9 cellular contexts compared by ENCODE assay signal in the genomic region with DNA sequence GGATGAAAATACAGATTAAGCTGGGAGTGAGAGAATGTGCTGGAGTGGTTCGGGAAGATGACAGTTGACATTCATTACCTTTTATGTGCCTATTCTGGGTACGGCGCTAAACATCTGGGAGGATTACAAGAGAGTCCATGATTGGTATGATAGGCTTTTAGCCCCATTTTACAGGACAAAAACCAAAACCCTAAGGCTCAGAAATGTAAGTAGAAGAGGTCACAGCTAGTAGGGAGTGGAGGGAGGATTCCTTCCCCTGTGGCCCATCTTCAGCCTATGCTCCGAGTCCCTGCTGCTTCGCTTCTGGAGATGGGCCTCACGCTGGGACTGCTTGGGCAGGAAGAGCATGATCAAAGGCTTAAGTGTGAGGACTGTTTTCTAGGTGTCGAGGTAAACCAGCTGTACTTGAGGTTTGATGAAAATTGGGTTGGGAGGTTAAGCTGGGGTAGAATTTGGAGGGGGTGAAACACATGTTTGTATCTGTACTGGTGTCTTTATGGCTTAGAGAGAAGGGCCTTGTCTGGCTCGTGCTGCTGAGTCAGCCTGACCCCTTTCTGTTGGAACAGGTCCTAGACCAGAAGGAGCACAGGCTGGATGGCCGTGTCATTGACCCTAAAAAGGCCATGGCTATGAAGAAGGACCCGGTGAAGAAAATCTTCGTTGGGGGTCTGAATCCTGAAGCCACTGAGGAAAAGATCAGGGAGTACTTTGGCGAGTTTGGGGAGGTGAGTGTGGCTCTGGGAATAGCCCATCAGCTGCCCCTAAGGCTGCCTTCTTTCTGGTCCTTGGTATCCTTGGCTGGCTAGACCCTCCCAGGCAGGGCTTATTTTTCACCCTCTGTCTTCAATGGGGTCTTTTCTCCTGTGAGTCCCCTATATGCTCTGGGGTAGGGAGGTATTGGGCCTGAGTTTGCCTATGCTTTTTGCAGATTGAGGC. TPM values are rescaled to one million over a fixed set of nuclear protein-coding genes. Genes with fewer than 3 reads are reported as not detected.
A peak's percentile ranks its signal among the peaks of the same experiment; 100 is the strongest.
DNase-seq lines count a peak whose midpoint lies in the region; ATAC-seq and TF ChIP-seq lines count a peak whose summit lies in the region.
"Had no signal": no experiment of that assay in that cellular context is flagged by ENCODE, and none has a peak within 500 bp of the region (broad histone marks: within the 10 kb centered on the region; RNA-seq: fewer than 3 reads in every experiment).

No MANE protein-coding gene starts in this region.

- DNase-seq in CD4-positive, CD25-positive, alpha-beta regulatory T cell = peak in 2 of 3 donors; percentile 21 to 59
- peak; percentile 19 for DNase-seq in NAMALWA (ENCODE audit: low spot score)
- no peak for DNase-seq in effector memory CD4-positive, alpha-beta T cell
- no peak for DNase-seq in GM10266 (ENCODE audit: extremely low spot score)
- no peak for DNase-seq in NCI-H526 treated with DMSO at 0.1 percent for 48 hours (lab: John Stamatoyannopoulos, UW)
- DNase-seq: activated gamma-delta T cell treated with Interleukin-2 at 50 U/mL for 16 hours had no signal

- no peaks in the 10 kb centered on the region for H3K9me3 ChIP-seq in CD4-positive, CD25-positive, alpha-beta regulatory T cell (ENCODE audit: control insufficient read depth in 2 of 2, low read length in 2 of 2)
- no peaks in the 10 kb centered on the region for H3K9me3 ChIP-seq in effector memory CD4-positive, alpha-beta T cell (ENCODE audit: control insufficient read depth, low read length)

- peak overlapping the region; percentile 87 to 92 (median 90) for H3K4me3 Mint-ChIP-seq in CD4-positive, CD25-positive, alpha-beta regulatory T cell
- H3K4me3 Mint-ChIP-seq in nephron = peak overlapping the region; percentile 82 to 89 (median 83)

- peak overlapping the region; percentile 63 to 92 (median 88) for H3K27ac Mint-ChIP-seq in CD4-positive, CD25-positive, alpha-beta regulatory T cell
- peak overlapping the region; percentile 57 to 71 (median 59) for H3K27ac Mint-ChIP-seq in nephron

- TF ChIP-seq CTCF in nephron (IDR thresholded peaks at IDR 0.05; ENCODE audit: unreplicated experiment in 3 of 3) (no peak), GM10266 (IDR thresholded peaks at IDR 0.05; ENCODE audit: control insufficient read depth, insufficient read depth, low read depth, missing control alignments) (no peak)

- H3K27me3 ChIP-seq in CD4-positive, CD25-positive, alpha-beta regulatory T cell (ENCODE audit: control insufficient read depth, insufficient read depth, low read length) = no peaks in the 10 kb centered on the region
- H3K27me3 ChIP-seq in effector memory CD4-positive, alpha-beta T cell (replicated peaks; ENCODE audit: control insufficient read depth, insufficient read depth, low read length, poor library complexity, severe bottlenecking) = no peaks in the 10 kb centered on the region

- H3K9me3 Mint-ChIP-seq in CD4-positive, CD25-positive, alpha-beta regulatory T cell = peaks cover 0 to 2% (median 0%) of the 10 kb centered on the region in 7 donors
- no peaks in the 10 kb centered on the region for H3K9me3 Mint-ChIP-seq in nephron

- peaks cover 51% of the 10 kb centered on the region for H3K36me3 ChIP-seq in CD4-positive, CD25-positive, alpha-beta regulatory T cell (ENCODE audit: control insufficient read depth, insufficient read depth, low read length)
- peaks cover 49% of the 10 kb centered on the region for H3K36me3 ChIP-seq in effector memory CD4-positive, alpha-beta T cell (ENCODE audit: control insufficient read depth, insufficient read depth, low read length)

- H3K36me3 Mint-ChIP-seq in CD4-positive, CD25-positive, alpha-beta regulatory T cell = peaks cover 38% of the 10 kb centered on the region
- peaks cover 64% of the 10 kb centered on the region for H3K36me3 Mint-ChIP-seq in nephron (ENCODE audit: low read depth)

- ATAC-seq in CD4-positive, CD25-positive, alpha-beta regulatory T cell (ENCODE audit: low read depth in 2 of 2) = no peak
- ATAC-seq in HG02610 (IDR thresholded peaks at IDR 0.05; ENCODE audit: unreplicated experiment) = no peak
- no peak for ATAC-seq in GM18907 (IDR thresholded peaks at IDR 0.05; ENCODE audit: unreplicated experiment)

- peak overlapping the region; percentile 93 for H3K4me3 ChIP-seq in CD4-positive, CD25-positive, alpha-beta regulatory T cell (ENCODE audit: low read depth, low read length)
- peak overlapping the region; percentile 76 for H3K4me3 ChIP-seq in effector memory CD4-positive, alpha-beta T cell (ENCODE audit: insufficient read depth, low read depth, low read length, poor library complexity, severe bottlenecking)

- H3K4me1 ChIP-seq in CD4-positive, CD25-positive, alpha-beta regulatory T cell (ENCODE audit: control insufficient read depth, insufficient read depth, low read length, poor library complexity, severe bottlenecking) = peaks cover 34% of the 10 kb centered on the region
- H3K4me1 ChIP-seq in effector memory CD4-positive, alpha-beta T cell (ENCODE audit: control insufficient read depth, insufficient read depth, low read length, poor library complexity, severe bottlenecking) = peaks cover 19% of the 10 kb centered on the region

- H3K27ac ChIP-seq in CD4-positive, CD25-positive, alpha-beta regulatory T cell (ENCODE audit: insufficient read depth, low read length, poor library complexity, severe bottlenecking) = peak overlapping the region; percentile 76
- peak overlapping the region; percentile 80 for H3K27ac ChIP-seq in effector memory CD4-positive, alpha-beta T cell (ENCODE audit: insufficient read depth, low read length, poor library complexity, severe bottlenecking)

- H3K27me3 Mint-ChIP-seq in CD4-positive, CD25-positive, alpha-beta regulatory T cell = no peaks in the 10 kb centered on the region
- peaks cover 3% of the 10 kb centered on the region for H3K27me3 Mint-ChIP-seq in nephron (ENCODE audit: low read depth)

- peaks cover 5 to 51% (median 35%) of the 10 kb centered on the region in 4 donors for H3K4me1 Mint-ChIP-seq in CD4-positive, CD25-positive, alpha-beta regulatory T cell
- peaks cover 32% of the 10 kb centered on the region for H3K4me1 Mint-ChIP-seq in nephron

RNA-seq across cellular contexts. Expression of gene HNRNPAB, which starts 2.1 kb away (rescaled TPM):
- total RNA-seq in CD4-positive, CD25-positive, alpha-beta regulatory T cell = 79.5 TPM
- 10 to 100 TPM; 63.1 to 77.1 (median 64.5) TPM for polyA plus RNA-seq in CD4-positive, CD25-positive, alpha-beta regulatory T cell

RNA-seq across cellular contexts. Expression of gene GMCL2, which starts 19.3 kb away (rescaled TPM):
- not detected for total RNA-seq in CD4-positive, CD25-positive, alpha-beta regulatory T cell
- under 1 TPM in 1 of 4 donors, not detected in 3; 0.11 TPM for polyA plus RNA-seq in CD4-positive, CD25-positive, alpha-beta regulatory T cell

RNA-seq across cellular contexts. Expression of gene PHYKPL, which starts 26.2 kb away (rescaled TPM):
- total RNA-seq in CD4-positive, CD25-positive, alpha-beta regulatory T cell = 165 TPM
- 10 to 100 TPM; 41.5 to 45.5 (median 42.5) TPM for polyA plus RNA-seq in CD4-positive, CD25-positive, alpha-beta regulatory T cell

RNA-seq across cellular contexts. Expression of gene NHP2, which starts 52.7 kb away (rescaled TPM):
- 43.7 TPM for total RNA-seq in CD4-positive, CD25-positive, alpha-beta regulatory T cell
- polyA plus RNA-seq in CD4-positive, CD25-positive, alpha-beta regulatory T cell = 100 to 1,000 TPM; 166 to 198 (median 170) TPM

Comparison
In these comparisons a context has a peak if more than half of its experiments do, and no peak if none do; other contexts are left out.
1. DNase-seq: peak in CD4-positive, CD25-positive, alpha-beta regulatory T cell (2 of 3) and NAMALWA (single experiment); none in effector memory CD4-positive, alpha-beta T cell (0 of 3), GM10266 (single experiment) and NCI-H526 treated with DMSO at 0.1 percent for 48 hours (single experiment).